In the genomic region with DNA sequence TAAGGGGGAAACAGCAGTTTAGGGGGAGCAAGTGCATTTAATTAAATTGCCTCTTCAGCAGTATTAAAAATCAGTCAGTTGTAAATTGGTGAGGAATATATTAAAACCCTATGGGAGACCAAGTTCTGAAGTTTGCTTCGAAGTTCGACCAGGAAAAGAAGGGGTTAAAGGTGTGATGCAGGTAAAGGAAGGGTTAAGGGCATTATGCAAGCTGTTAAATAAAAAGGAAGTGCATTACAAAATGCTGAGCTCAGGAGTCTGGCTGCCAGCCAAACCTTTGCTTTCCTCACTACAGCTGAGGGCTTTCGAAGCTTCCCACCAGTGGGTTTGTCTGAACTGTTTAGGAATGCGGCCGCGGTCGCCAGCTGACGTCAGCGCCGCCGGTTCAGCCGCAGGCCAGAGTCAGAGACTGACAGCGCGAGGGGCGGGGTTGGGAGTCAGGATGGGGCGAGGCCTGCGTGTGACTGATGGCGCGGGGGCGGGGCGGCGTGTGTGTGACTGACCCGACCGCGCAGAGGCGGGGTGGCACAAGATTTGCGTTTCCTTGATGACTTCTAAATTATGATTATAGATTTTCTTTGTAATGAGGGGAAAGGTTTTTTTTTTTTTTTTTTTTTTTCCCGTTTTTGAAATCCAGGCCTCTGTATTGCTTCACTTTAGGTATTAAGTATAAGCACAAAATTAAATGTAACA, we compare ENCODE assay signal across 8 cellular contexts.
DNase-seq lines count a peak whose midpoint lies in the region; TF ChIP-seq lines count a peak whose summit lies in the region.

No MANE protein-coding gene starts in this region.

- peak overlapping the region; percentile 89 for H3K4me2 ChIP-seq in GM23248 (ENCODE audit: unreplicated experiment)
- H3K4me2 ChIP-seq in PC-9 = peak overlapping the region; percentile 85

- no TSS peak for BruUV-seq in PC-9 (replicated peaks; lab: Mats Ljungman, UMichigan)

- H3K27ac Mint-ChIP-seq in activated T-cell treated with anti-CD3 and anti-CD28 coated beads, Interleukin-2, amount 50 U/mL, for 24 hours = peak overlapping the region; percentile 90

- H3K4me1 ChIP-seq in GM23248 (ENCODE audit: insufficient read depth) (peaks cover 40% of the 10 kb centered on the region), PC-9 (replicated peaks; ENCODE audit: insufficient read depth) (peaks cover 27% of the 10 kb centered on the region)

- H3K36me3 ChIP-seq in GM23248 (ENCODE audit: low read depth) = no peaks in the 10 kb centered on the region
- no peaks in the 10 kb centered on the region; the same call in 1 of the 2 replicates for H3K36me3 ChIP-seq in PC-9 (ENCODE audit: low read depth)

- in situ Hi-C loops in GM23248 (cut with MboI) = no loop called here

- H3F3A ChIP-seq in GM23248 (ENCODE audit: insufficient read depth) (peaks cover 38% of the 10 kb centered on the region), PC-9 (ENCODE audit: insufficient read depth, low read depth) (peaks cover 29% of the 10 kb centered on the region)

- H3K27ac ChIP-seq in GM23248 (peak overlapping the region; percentile 95), PC-9 (peak overlapping the region; percentile 99), epithelial cell of prostate (peak overlapping the region; percentile 70)

- H3K36me3 Mint-ChIP-seq in activated T-cell treated with anti-CD3 and anti-CD28 coated beads, Interleukin-2, amount 50 U/mL, for 24 hours (ENCODE audit: low read depth) = no peaks in the 10 kb centered on the region

- H3K27me3 Mint-ChIP-seq in activated T-cell treated with anti-CD3 and anti-CD28 coated beads, Interleukin-2, amount 50 U/mL, for 24 hours = no peaks in the 10 kb centered on the region

- peak overlapping the region; percentile 73 for H3K4me3 Mint-ChIP-seq in activated T-cell treated with anti-CD3 and anti-CD28 coated beads, Interleukin-2, amount 50 U/mL, for 24 hours

- H3K9me3 Mint-ChIP-seq in activated T-cell treated with anti-CD3 and anti-CD28 coated beads, Interleukin-2, amount 50 U/mL, for 24 hours = no peaks in the 10 kb centered on the region

- H3K9me3 ChIP-seq in GM23248 (ENCODE audit: low read depth) = no peaks in the 10 kb centered on the region
- H3K9me3 ChIP-seq in PC-9 (ENCODE audit: insufficient read depth, low read depth) = no peaks in the 10 kb centered on the region

- H4K20me1 ChIP-seq in GM23248 (ENCODE audit: insufficient read depth) (no peaks in the 10 kb centered on the region), PC-9 (ENCODE audit: insufficient read depth) (0 out of 2 replicates have a peak, but pooled peaks cover 2% of the 10 kb centered on the region)

- CTCF ChIA-PET in PC-9 (lab: Charles Lee) = interaction anchor here (0.6 kb wide), 2 partner anchors 191 to 265 kb away, joined by 4 to 5 read pairs; no protein-coding TSS in a partner anchor

- H3K9ac ChIP-seq in GM23248 = peak overlapping the region; percentile 80

- H3K9me2 ChIP-seq in GM23248 (ENCODE audit: insufficient read depth) (no peaks in the 10 kb centered on the region), PC-9 (ENCODE audit: insufficient read depth) (no peaks in the 10 kb centered on the region)

- 0 to 1% methylated on average over 28 of the region's 28 CpGs for WGBS in GM23248 (ENCODE audit: low coverage in 1 of 2, low lambda C conversion rate in 2 of 2, missing lambda C conversion rate in 2 of 2), 2 experiments

- intact Hi-C loops in PC-9 (cut with micrococcal nuclease; ENCODE audit: unreplicated experiment) = loop anchor here (1.0 to 5.0 kb wide), 7 partner anchors 42 to 358 kb away; a partner anchor contains a TSS

- POLR2A ChIA-PET in PC-9 (lab: Charles Lee; ENCODE audit: unreplicated experiment) = interaction anchor here (0.6 to 1.1 kb wide), 5 partner anchors 40 to 104 kb away, joined by 3 to 33 read pairs (median 26); a partner anchor contains a TSS

- H3K79me2 ChIP-seq in GM23248 (ENCODE audit: insufficient read depth) = peaks cover 88% of the 10 kb centered on the region
- peaks cover 59% of the 10 kb centered on the region for H3K79me2 ChIP-seq in PC-9 (ENCODE audit: low read depth)

- H3K27me3 ChIP-seq in GM23248 (replicated peaks; ENCODE audit: insufficient read depth) (no peaks in the 10 kb centered on the region), PC-9 (ENCODE audit: insufficient read depth, low read depth) (no peaks in the 10 kb centered on the region)

- no peak for TF ChIP-seq CTCF in PC-9 (conservative IDR thresholded peaks at IDR 0.05)

- H2AFZ ChIP-seq in GM23248 (no peak overlapping the region), PC-9 (0 out of 2 replicates have a peak overlapping the region, but pooled peaks have one; percentile 52)

- peaks cover 47% of the 10 kb centered on the region for H3K4me1 Mint-ChIP-seq in activated T-cell treated with anti-CD3 and anti-CD28 coated beads, Interleukin-2, amount 50 U/mL, for 24 hours (ENCODE audit: low read depth)

- H3K4me3 ChIP-seq in GM23248 (peak overlapping the region; percentile 58), PC-9 (peak overlapping the region; percentile 49; the same call in 1 of the 2 replicates)

- DNase-seq in DMS53 treated with DMSO at 0.1 percent for 48 hours (lab: John Stamatoyannopoulos, UW; ENCODE audit: unreplicated experiment) = peak; percentile 98
- peak; percentile 100 for DNase-seq in GM23248
- peak; percentile 86 for DNase-seq in KG1 (lab: John Stamatoyannopoulos, UW)
- peak; percentile 98 to 99 for DNase-seq in PC-9
- peak; percentile 97 for DNase-seq in activated T-cell treated with anti-CD3 and anti-CD28 coated beads, Interleukin-2, amount 50 U/mL, for 24 hours
- DNase-seq in epithelial cell of prostate (ENCODE audit: low read depth, low spot score) = peak; percentile 98
- DNase-seq in middle frontal gyrus (ENCODE audit: extremely low spot score, low spot score) = peak; percentile 90
- peak; percentile 94 to 96 for DNase-seq in stimulated activated CD8-positive, alpha-beta memory T cell treated with anti-CD3 and anti-CD28 coated beads, Interleukin-2, amount 100 ng/mL, for 1 hour (ENCODE audit: low read depth in 2 of 2)

Comparison
In these comparisons a context has a peak if more than half of its experiments do, and no peak if none do; other contexts are left out.
1. Peak in every context shown above with its lines: DNase-seq, H3K4me3 ChIP-seq and H3K27ac ChIP-seq.